17 cellular contexts compared by ENCODE assay signal in the genomic region with DNA sequence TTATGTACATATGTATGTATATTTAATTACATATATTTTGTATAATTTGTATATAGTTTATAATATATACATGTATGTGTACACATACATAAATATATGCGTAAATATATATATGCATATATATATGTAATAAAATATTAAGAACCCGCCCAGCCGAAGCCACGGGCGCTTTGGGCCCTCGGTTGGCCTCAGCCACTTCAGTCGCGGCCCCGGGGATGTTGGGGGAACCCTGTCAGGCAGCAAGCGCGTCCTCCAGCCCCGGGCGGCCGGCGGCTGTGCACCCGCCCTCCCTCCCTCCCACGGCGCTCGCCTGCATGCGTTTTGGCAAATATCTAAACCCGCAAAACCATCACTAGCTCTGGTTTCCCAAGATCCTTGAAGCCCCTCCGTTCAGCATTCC. TPM values are rescaled to one million over a fixed set of nuclear protein-coding genes. Genes with fewer than 3 reads are reported as not detected.
A peak's percentile ranks its signal among the peaks of the same experiment; 100 is the strongest.
DNase-seq lines count a peak whose midpoint lies in the region; ATAC-seq and TF ChIP-seq lines count a peak whose summit lies in the region.
"Had no signal": no experiment of that assay in that cellular context is flagged by ENCODE, and none has a peak within 500 bp of the region (broad histone marks: within the 10 kb centered on the region; RNA-seq: fewer than 3 reads in every experiment).

No MANE protein-coding gene starts in this region.

- peaks cover 23% of the 10 kb centered on the region for H3K9me3 Mint-ChIP-seq in natural killer cell treated with Interleukin-12 subunit alpha and Interleukin-12 subunit beta and Interleukin-15 and Interleukin-18, amount 100 ng/mL, for 72 hours
- peaks cover 13 to 15% of the 10 kb centered on the region in 2 donors for H3K9me3 Mint-ChIP-seq in natural killer cell
- H3K9me3 Mint-ChIP-seq in glutamatergic neuron (ENCODE audit: unreplicated experiment): peaks cover 31% of the 10 kb centered on the region

- no peaks in the 10 kb centered on the region for H3K4me1 ChIP-seq in smooth muscle cell (ENCODE audit: low read depth)
- H3K4me1 ChIP-seq: left lung, prostate gland, uterus had no signal

- no peak overlapping the region for H3K9ac ChIP-seq in smooth muscle cell (ENCODE audit: low read depth)

- H3F3A ChIP-seq in smooth muscle cell (ENCODE audit: low read depth): no peaks in the 10 kb centered on the region

- H4K20me1 ChIP-seq in smooth muscle cell (ENCODE audit: low read depth): no peaks in the 10 kb centered on the region

- H3K27ac Mint-ChIP-seq in natural killer cell treated with Interleukin-12 subunit alpha and Interleukin-12 subunit beta and Interleukin-15 and Interleukin-18, amount 100 ng/mL, for 72 hours: no peak overlapping the region
- H3K27ac Mint-ChIP-seq in natural killer cell (no peak overlapping the region), glutamatergic neuron (ENCODE audit: unreplicated experiment) (no peak overlapping the region)

- ATAC-seq in natural killer cell treated with Interleukin-12 subunit alpha and Interleukin-12 subunit beta and Interleukin-15 and Interleukin-18, amount 100 ng/mL, for 72 hours: no peak
- ATAC-seq in natural killer cell: no peak

- TF ChIP-seq CTCF in natural killer cell (IDR thresholded peaks at IDR 0.05): no peak
- no peak for TF ChIP-seq CTCF in VCaP (conservative IDR thresholded peaks at IDR 0.05)
- no peak for TF ChIP-seq CTCF in glutamatergic neuron (IDR thresholded peaks at IDR 0.05; ENCODE audit: partially characterized antibody, unreplicated experiment)
- no peak for TF ChIP-seq CTCF in smooth muscle cell (IDR thresholded peaks at IDR 0.05; ENCODE audit: borderline replicate concordance, insufficient read depth, poor library complexity, severe bottlenecking)

- peak overlapping the region; percentile 34 for H3K4me3 Mint-ChIP-seq in natural killer cell treated with Interleukin-12 subunit alpha and Interleukin-12 subunit beta and Interleukin-15 and Interleukin-18, amount 100 ng/mL, for 72 hours
- H3K4me3 Mint-ChIP-seq in natural killer cell (no peak overlapping the region), glutamatergic neuron (ENCODE audit: unreplicated experiment) (peak overlapping the region; percentile 42)

- H3K27ac ChIP-seq in VCaP (peak overlapping the region; percentile 89), smooth muscle cell (ENCODE audit: low read depth) (no peak overlapping the region)

- peaks cover 47% of the 10 kb centered on the region for H3K36me3 Mint-ChIP-seq in natural killer cell treated with Interleukin-12 subunit alpha and Interleukin-12 subunit beta and Interleukin-15 and Interleukin-18, amount 100 ng/mL, for 72 hours
- H3K36me3 Mint-ChIP-seq in natural killer cell (peaks cover 44% of the 10 kb centered on the region), glutamatergic neuron (ENCODE audit: unreplicated experiment) (peaks cover 35% of the 10 kb centered on the region)

- peaks cover 21% of the 10 kb centered on the region for H3K36me3 ChIP-seq in smooth muscle cell (ENCODE audit: low read depth)
- H3K36me3 ChIP-seq: prostate gland, uterus had no signal

- no peak overlapping the region for H3K4me2 ChIP-seq in smooth muscle cell

- intact Hi-C loops in natural killer cell (cut with micrococcal nuclease): no loop called here

- no peak for DNase-seq in natural killer cell treated with Interleukin-12 subunit alpha and Interleukin-12 subunit beta and Interleukin-15 and Interleukin-18, amount 100 ng/mL, for 72 hours (ENCODE audit: low spot score)
- DNase-seq in natural killer cell (no peak), glutamatergic neuron (no peak), mucosa of gallbladder (ENCODE audit: low spot score) (no peak), smooth muscle cell (lab: John Stamatoyannopoulos, UW; ENCODE audit: unreplicated experiment) (no peak), GF-D8 (lab: John Stamatoyannopoulos, UW) (no peak)
- DNase-seq: aorta, HCEC 1CT, NCI-H1436 treated with DMSO at 0.1 percent for 48 hours, NCI-H510A treated with DMSO at 0.1 percent for 48 hours, uterus had no signal

- H3K27me3 Mint-ChIP-seq in natural killer cell treated with Interleukin-12 subunit alpha and Interleukin-12 subunit beta and Interleukin-15 and Interleukin-18, amount 100 ng/mL, for 72 hours: no peaks in the 10 kb centered on the region
- H3K27me3 Mint-ChIP-seq in natural killer cell (ENCODE audit: low read depth in 2 of 2) (no peaks in the 10 kb centered on the region), glutamatergic neuron (ENCODE audit: unreplicated experiment) (peaks cover 15% of the 10 kb centered on the region)

- H3K79me2 ChIP-seq in smooth muscle cell (ENCODE audit: low read depth): no peaks in the 10 kb centered on the region

- no peaks in the 10 kb centered on the region for H3K4me1 Mint-ChIP-seq in natural killer cell treated with Interleukin-12 subunit alpha and Interleukin-12 subunit beta and Interleukin-15 and Interleukin-18, amount 100 ng/mL, for 72 hours (ENCODE audit: low read depth in 2 of 2)
- no peaks in the 10 kb centered on the region for H3K4me1 Mint-ChIP-seq in natural killer cell
- no peaks in the 10 kb centered on the region for H3K4me1 Mint-ChIP-seq in glutamatergic neuron (ENCODE audit: low read depth, unreplicated experiment)

- no peaks in the 10 kb centered on the region for H3K27me3 ChIP-seq in smooth muscle cell (ENCODE audit: low read depth)
- H3K27me3 ChIP-seq: uterus had no signal

- 94% methylated on average over 21 of the region's 22 CpGs for WGBS in smooth muscle cell (ENCODE audit: low lambda C conversion rate)

- H3K9me3 ChIP-seq in smooth muscle cell (replicated peaks; ENCODE audit: low read depth): peaks cover 15% of the 10 kb centered on the region
- H3K9me3 ChIP-seq: prostate gland had no signal

- no peak overlapping the region for H3K4me3 ChIP-seq in smooth muscle cell

- no peak overlapping the region for H2AFZ ChIP-seq in smooth muscle cell (ENCODE audit: low read depth)

RNA-seq across cellular contexts. Expression of a gene that starts 7.9 kb away (rescaled TPM):
- 1 to 10 TPM; 8.8 to 8.9 TPM for total RNA-seq in natural killer cell treated with Interleukin-12 subunit alpha and Interleukin-12 subunit beta and Interleukin-15 and Interleukin-18, amount 100 ng/mL, for 72 hours
- total RNA-seq in natural killer cell (10 to 100 TPM in 2 of 3 donors, 1 to 10 TPM in 1; 8.9 to 13.5 (median 12.5) TPM), glutamatergic neuron (ENCODE audit: unreplicated experiment) (58.2 TPM), mucosa of gallbladder (23.3 TPM), smooth muscle cell (15.7 and 18.6 TPM in 2 replicates)
- polyA plus RNA-seq in smooth muscle cell: 5.2 and 8.6 TPM in 2 replicates

RNA-seq across cellular contexts. Expression of a gene that starts 23.3 kb away (rescaled TPM):
- not detected for total RNA-seq in natural killer cell treated with Interleukin-12 subunit alpha and Interleukin-12 subunit beta and Interleukin-15 and Interleukin-18, amount 100 ng/mL, for 72 hours
- not detected for total RNA-seq in natural killer cell
- total RNA-seq in glutamatergic neuron (ENCODE audit: unreplicated experiment): 7.7 TPM
- 1.3 TPM for total RNA-seq in mucosa of gallbladder
- 1.8 TPM in 1 of 2 replicates, not detected in the other for total RNA-seq in smooth muscle cell
- 0.94 and 1.4 TPM in 2 replicates for polyA plus RNA-seq in smooth muscle cell
- total RNA-seq: aorta, cardiac septum, MCF 10A, uterus had no signal

RNA-seq across cellular contexts. Expression of a gene that starts 36.2 kb away (rescaled TPM):
- under 1 TPM in 1 of 2 donors, not detected in 1; 0.74 TPM for total RNA-seq in natural killer cell treated with Interleukin-12 subunit alpha and Interleukin-12 subunit beta and Interleukin-15 and Interleukin-18, amount 100 ng/mL, for 72 hours
- total RNA-seq in natural killer cell (under 1 TPM; 0.55 to 0.99 (median 0.70) TPM), glutamatergic neuron (ENCODE audit: unreplicated experiment) (1.6 TPM), mucosa of gallbladder (0.60 TPM), smooth muscle cell (0.67 TPM in 1 of 2 replicates, not detected in the other)
- 2.0 and 2.1 TPM in 2 replicates for polyA plus RNA-seq in smooth muscle cell
- total RNA-seq: MCF 10A had no signal
- polyA plus RNA-seq: neural cell had no signal

RNA-seq across cellular contexts. Expression of a gene that starts 48.6 kb away (rescaled TPM):
- 1 to 10 TPM in 1 of 2 donors, under 1 TPM in 1; 0.20 to 1.4 TPM for total RNA-seq in natural killer cell treated with Interleukin-12 subunit alpha and Interleukin-12 subunit beta and Interleukin-15 and Interleukin-18, amount 100 ng/mL, for 72 hours
- total RNA-seq in natural killer cell (1 to 10 TPM; 1.6 to 4.3 (median 4.3) TPM), glutamatergic neuron (ENCODE audit: unreplicated experiment) (16.6 TPM), mucosa of gallbladder (11.1 TPM), smooth muscle cell (3.7 and 4.8 TPM in 2 replicates)
- 3.2 and 3.6 TPM in 2 replicates for polyA plus RNA-seq in smooth muscle cell
- total RNA-seq: MCF 10A had no signal
